Comparison of ENCODE assay signal across 21 cellular contexts in genomic region chr6:10175330-10175729, GRCh38.
"Had no signal": no experiment of that assay in that cellular context is flagged by ENCODE, and none has a peak within 500 bp of the region (broad histone marks: within the 10 kb centered on the region; RNA-seq: fewer than 3 reads in every experiment).

No MANE protein-coding gene starts in this region.

- H3K27ac Mint-ChIP-seq: naive thymus-derived CD4-positive, alpha-beta T cell; nephron progenitor cell; stimulated activated memory B cell treated with anti-CD40 and anti-IgM and Interleukin-4, amounts not matched to agents 10 μg/mL and 1 μg/mL and 100 μg/mL, for 72 hours; stimulated activated naive CD8-positive, alpha-beta T cell treated with anti-CD3 and anti-CD28 coated beads, Interleukin-15, amount 100 ng/mL, for 72 hours had no signal

- H3K36me3 Mint-ChIP-seq: stimulated activated memory B cell treated with anti-CD40 and anti-IgM and Interleukin-4, amounts not matched to agents 10 μg/mL and 1 μg/mL and 100 μg/mL, for 72 hours had no signal

- H3K27me3 ChIP-seq: hepatocyte, spleen, testis, tibial nerve had no signal

- H3K4me3 Mint-ChIP-seq: naive thymus-derived CD4-positive, alpha-beta T cell; nephron progenitor cell; stimulated activated memory B cell treated with anti-CD40 and anti-IgM and Interleukin-4, amounts not matched to agents 10 μg/mL and 1 μg/mL and 100 μg/mL, for 72 hours; stimulated activated naive CD8-positive, alpha-beta T cell treated with anti-CD3 and anti-CD28 coated beads, Interleukin-15, amount 100 ng/mL, for 72 hours had no signal

- H3K79me2 ChIP-seq: hepatocyte, parathyroid adenoma had no signal

- H3K4me1 ChIP-seq: parathyroid adenoma, prostate gland, spleen, testis, tibial nerve had no signal

- H3K27me3 Mint-ChIP-seq: stimulated activated memory B cell treated with anti-CD40 and anti-IgM and Interleukin-4, amounts not matched to agents 10 μg/mL and 1 μg/mL and 100 μg/mL, for 72 hours; stimulated activated naive CD8-positive, alpha-beta T cell treated with anti-CD3 and anti-CD28 coated beads, Interleukin-15, amount 100 ng/mL, for 72 hours had no signal

- H2AFZ ChIP-seq: hepatocyte, parathyroid adenoma had no signal

- H3K4me2 ChIP-seq: hepatocyte had no signal

- H3K9ac ChIP-seq: parathyroid adenoma had no signal

- H3K9me3 ChIP-seq: prostate gland, testis, tibial nerve had no signal

- DNase-seq: dermis blood vessel endothelial cell; foreskin melanocyte; head of caudate nucleus; left colon; left ventricle myocardium superior; mesendoderm; naive thymus-derived CD4-positive, alpha-beta T cell; nephron progenitor cell; spleen; stimulated activated CD4-positive, alpha-beta T cell treated with anti-CD3 and anti-CD28 coated beads, Interleukin-15, amount 100 ng/mL, for 24 hours; stimulated activated CD4-positive, alpha-beta T cell treated with anti-CD3 and anti-CD28 coated beads, Interleukin-1b, Interleukin-23, amount 100 ng/mL, for 48 hours; stimulated activated CD4-positive, alpha-beta T cell treated with anti-CD3 and anti-CD28 coated beads, Interleukin-4, amount 100 ng/mL, for 24 hours; stimulated activated naive CD8-positive, alpha-beta T cell treated with anti-CD3 and anti-CD28 coated beads, Interleukin-15, amount 100 ng/mL, for 72 hours; testis had no signal

- H3K4me1 Mint-ChIP-seq: stimulated activated memory B cell treated with anti-CD40 and anti-IgM and Interleukin-4, amounts not matched to agents 10 μg/mL and 1 μg/mL and 100 μg/mL, for 72 hours; stimulated activated naive CD8-positive, alpha-beta T cell treated with anti-CD3 and anti-CD28 coated beads, Interleukin-15, amount 100 ng/mL, for 72 hours had no signal

- H3K4me3 ChIP-seq: hepatocyte, lung, prostate gland, spleen, testis, tibial nerve had no signal

- ATAC-seq: left colon; left ventricle myocardium superior; naive thymus-derived CD4-positive, alpha-beta T cell; sciatic nerve; stimulated activated memory B cell treated with anti-CD40 and anti-IgM and Interleukin-4, amounts not matched to agents 10 μg/mL and 1 μg/mL and 100 μg/mL, for 72 hours; stimulated activated naive CD8-positive, alpha-beta T cell treated with anti-CD3 and anti-CD28 coated beads, Interleukin-15, amount 100 ng/mL, for 72 hours had no signal

- H3K36me3 ChIP-seq: prostate gland, spleen, tibial nerve had no signal

- H3K27ac ChIP-seq: hepatocyte, parathyroid adenoma, prostate gland, spleen, testis, tibial nerve had no signal
